1 cellular context compared by ENCODE assay signal in genomic region chr3:40718209-40718608, GRCh38.
TF ChIP-seq lines count a peak whose summit lies in the region.

No MANE protein-coding gene starts in this region.

TF ChIP-seq in GM23338, 12 proteins besides CTCF, POLR2A, EP300 and RAD21 (continued from another document):
- TF ChIP-seq, protein P1, sequence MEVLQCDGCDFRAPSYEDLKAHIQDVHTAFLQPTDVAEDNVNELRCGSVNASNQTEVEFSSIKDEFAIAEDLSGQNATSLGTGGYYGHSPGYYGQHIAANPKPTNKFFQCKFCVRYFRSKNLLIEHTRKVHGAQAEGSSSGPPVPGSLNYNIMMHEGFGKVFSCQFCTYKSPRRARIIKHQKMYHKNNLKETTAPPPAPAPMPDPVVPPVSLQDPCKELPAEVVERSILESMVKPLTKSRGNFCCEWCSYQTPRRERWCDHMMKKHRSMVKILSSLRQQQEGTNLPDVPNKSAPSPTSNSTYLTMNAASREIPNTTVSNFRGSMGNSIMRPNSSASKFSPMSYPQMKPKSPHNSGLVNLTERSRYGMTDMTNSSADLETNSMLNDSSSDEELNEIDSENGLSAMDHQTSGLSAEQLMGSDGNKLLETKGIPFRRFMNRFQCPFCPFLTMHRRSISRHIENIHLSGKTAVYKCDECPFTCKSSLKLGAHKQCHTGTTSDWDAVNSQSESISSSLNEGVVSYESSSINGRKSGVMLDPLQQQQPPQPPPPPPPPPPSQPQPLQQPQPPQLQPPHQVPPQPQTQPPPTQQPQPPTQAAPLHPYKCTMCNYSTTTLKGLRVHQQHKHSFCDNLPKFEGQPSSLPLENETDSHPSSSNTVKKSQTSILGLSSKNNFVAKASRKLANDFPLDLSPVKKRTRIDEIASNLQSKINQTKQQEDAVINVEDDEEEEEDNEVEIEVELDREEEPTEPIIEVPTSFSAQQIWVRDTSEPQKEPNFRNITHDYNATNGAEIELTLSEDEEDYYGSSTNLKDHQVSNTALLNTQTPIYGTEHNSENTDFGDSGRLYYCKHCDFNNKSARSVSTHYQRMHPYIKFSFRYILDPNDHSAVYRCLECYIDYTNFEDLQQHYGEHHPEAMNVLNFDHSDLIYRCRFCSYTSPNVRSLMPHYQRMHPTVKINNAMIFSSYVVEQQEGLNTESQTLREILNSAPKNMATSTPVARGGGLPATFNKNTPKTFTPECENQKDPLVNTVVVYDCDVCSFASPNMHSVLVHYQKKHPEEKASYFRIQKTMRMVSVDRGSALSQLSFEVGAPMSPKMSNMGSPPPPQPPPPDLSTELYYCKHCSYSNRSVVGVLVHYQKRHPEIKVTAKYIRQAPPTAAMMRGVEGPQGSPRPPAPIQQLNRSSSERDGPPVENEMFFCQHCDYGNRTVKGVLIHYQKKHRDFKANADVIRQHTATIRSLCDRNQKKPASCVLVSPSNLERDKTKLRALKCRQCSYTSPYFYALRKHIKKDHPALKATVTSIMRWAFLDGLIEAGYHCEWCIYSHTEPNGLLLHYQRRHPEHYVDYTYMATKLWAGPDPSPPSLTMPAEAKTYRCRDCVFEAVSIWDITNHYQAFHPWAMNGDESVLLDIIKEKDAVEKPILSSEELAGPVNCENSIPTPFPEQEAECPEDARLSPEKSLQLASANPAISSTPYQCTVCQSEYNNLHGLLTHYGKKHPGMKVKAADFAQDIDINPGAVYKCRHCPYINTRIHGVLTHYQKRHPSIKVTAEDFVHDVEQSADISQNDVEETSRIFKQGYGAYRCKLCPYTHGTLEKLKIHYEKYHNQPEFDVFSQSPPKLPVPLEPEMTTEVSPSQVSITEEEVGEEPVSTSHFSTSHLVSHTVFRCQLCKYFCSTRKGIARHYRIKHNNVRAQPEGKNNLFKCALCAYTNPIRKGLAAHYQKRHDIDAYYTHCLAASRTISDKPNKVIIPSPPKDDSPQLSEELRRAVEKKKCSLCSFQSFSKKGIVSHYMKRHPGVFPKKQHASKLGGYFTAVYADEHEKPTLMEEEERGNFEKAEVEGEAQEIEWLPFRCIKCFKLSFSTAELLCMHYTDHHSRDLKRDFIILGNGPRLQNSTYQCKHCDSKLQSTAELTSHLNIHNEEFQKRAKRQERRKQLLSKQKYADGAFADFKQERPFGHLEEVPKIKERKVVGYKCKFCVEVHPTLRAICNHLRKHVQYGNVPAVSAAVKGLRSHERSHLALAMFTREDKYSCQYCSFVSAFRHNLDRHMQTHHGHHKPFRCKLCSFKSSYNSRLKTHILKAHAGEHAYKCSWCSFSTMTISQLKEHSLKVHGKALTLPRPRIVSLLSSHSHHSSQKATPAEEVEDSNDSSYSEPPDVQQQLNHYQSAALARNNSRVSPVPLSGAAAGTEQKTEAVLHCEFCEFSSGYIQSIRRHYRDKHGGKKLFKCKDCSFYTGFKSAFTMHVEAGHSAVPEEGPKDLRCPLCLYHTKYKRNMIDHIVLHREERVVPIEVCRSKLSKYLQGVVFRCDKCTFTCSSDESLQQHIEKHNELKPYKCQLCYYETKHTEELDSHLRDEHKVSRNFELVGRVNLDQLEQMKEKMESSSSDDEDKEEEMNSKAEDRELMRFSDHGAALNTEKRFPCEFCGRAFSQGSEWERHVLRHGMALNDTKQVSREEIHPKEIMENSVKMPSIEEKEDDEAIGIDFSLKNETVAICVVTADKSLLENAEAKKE (CRISPR knock-in tag; IDR thresholded peaks at IDR 0.05) = no peak
